In the genomic region with DNA sequence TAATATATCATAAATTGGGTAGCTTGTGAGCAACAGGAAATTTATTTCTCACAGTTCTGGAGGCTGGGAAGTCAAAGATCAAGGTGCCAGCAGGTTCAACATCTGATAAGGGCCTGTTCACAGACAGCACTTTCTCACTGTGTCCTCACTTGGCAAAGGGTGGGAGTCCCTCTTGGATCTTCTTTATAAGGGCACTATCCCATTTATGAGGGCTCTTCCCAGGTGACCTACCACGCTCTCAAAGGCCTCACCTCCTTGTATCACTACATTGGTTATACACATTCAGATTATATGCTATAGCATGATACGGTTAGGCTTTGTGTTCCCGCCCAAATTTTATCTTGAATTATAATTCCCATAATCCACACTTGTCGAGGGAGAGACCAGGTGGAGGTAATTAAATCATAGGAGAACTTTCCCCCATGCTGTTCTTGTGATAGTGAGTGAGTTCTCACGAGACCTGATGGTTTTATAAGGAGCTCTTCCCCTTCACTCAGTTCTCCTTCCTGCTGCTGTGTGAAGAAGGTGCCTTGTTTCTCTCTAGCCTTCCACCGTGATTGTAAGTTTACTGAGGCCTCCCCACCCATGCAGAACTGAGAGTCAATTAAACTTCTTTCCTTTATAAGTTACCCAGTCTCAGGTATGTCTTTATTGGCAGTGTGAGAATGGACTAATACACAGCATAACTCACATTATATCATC, we compare ENCODE assay signal across 18 cellular contexts. TPM values are rescaled to one million over a fixed set of nuclear protein-coding genes. Genes with fewer than 3 reads are reported as not detected.
"Had no signal": no experiment of that assay in that cellular context is flagged by ENCODE, and none has a peak within 500 bp of the region (broad histone marks: within the 10 kb centered on the region; RNA-seq: fewer than 3 reads in every experiment).

No MANE protein-coding gene starts in this region.

- H3K36me3 ChIP-seq: left ventricle myocardium inferior, lower lobe of right lung, stomach, thoracic aorta had no signal

- H3K4me1 ChIP-seq: left ventricle myocardium inferior, lower lobe of right lung, psoas muscle had no signal

- H3K9me3 ChIP-seq: left ventricle myocardium inferior, lower lobe of right lung, psoas muscle, stomach, thoracic aorta had no signal

- H3K27me3 Mint-ChIP-seq: naive B cell had no signal

- H3K27ac Mint-ChIP-seq: immature natural killer cell, naive B cell, nephron had no signal

- H3K4me3 Mint-ChIP-seq: immature natural killer cell, naive B cell, nephron had no signal

- H3K36me3 Mint-ChIP-seq: immature natural killer cell, naive B cell had no signal

- H3K27me3 ChIP-seq: stomach had no signal

- H3K4me1 Mint-ChIP-seq: immature natural killer cell, naive B cell had no signal

- H3K4me3 ChIP-seq: left ventricle myocardium inferior, lower lobe of right lung, psoas muscle, stomach, thoracic aorta had no signal

- H3K27ac ChIP-seq: left ventricle myocardium inferior, lower lobe of right lung, psoas muscle, thoracic aorta had no signal

- DNase-seq: dermis blood vessel endothelial cell; glutamatergic neuron; immature natural killer cell; left ventricle myocardium inferior; lower lobe of right lung; mesenchymal stem cell; midbrain; naive B cell; psoas muscle; retina; stimulated activated CD4-positive, alpha-beta T cell treated with anti-CD3 and anti-CD28 coated beads, Interleukin-2, amount 100 ng/mL, for 24 hours; stimulated activated CD4-positive, alpha-beta T cell treated with anti-CD3 and anti-CD28 coated beads, Interleukin-4, amount 100 ng/mL, for 4 hours; stimulated activated naive CD4-positive, alpha-beta T cell; stomach; substantia nigra; trophoblast cell had no signal

- H3K9me3 Mint-ChIP-seq: nephron had no signal

RNA-seq across cellular contexts. Expression of a gene that starts 19.2 kb away (rescaled TPM):
- polyA plus RNA-seq: immature natural killer cell had no signal
